1 cellular context compared by ENCODE assay signal in genomic region chr1:169680377-169681019, GRCh38.
TF ChIP-seq lines count a peak whose summit lies in the region.

No MANE protein-coding gene starts in this region.

TF ChIP-seq in GM12878, 131 proteins besides CTCF, POLR2A, EP300 and RAD21 (continues in another document):
- TF ChIP-seq NR2F1 (conservative IDR thresholded peaks at IDR 0.05) (no peak), CHD2 (IDR thresholded peaks at IDR 0.05; ENCODE audit: borderline replicate concordance, low read depth, low read length) (no peak), NFIC (IDR thresholded peaks at IDR 0.05; ENCODE audit: low read depth, low read length) (0 out of 2 replicates have a peak, but pooled peaks have one; percentile 20), POLR2AphosphoS2 (IDR thresholded peaks at IDR 0.05; ENCODE audit: low read depth, low read length) (no peak), FOXM1 (IDR thresholded peaks at IDR 0.05; ENCODE audit: low read depth, low read length) (no peak), WRNIP1 (IDR thresholded peaks at IDR 0.05; ENCODE audit: borderline replicate concordance, low read depth, low read length) (no peak), HDAC2 (IDR thresholded peaks at IDR 0.05) (no peak), TBL1XR1 (IDR thresholded peaks at IDR 0.05; ENCODE audit: low read depth, low read length) (no peak), BRCA1 (IDR thresholded peaks at IDR 0.05; ENCODE audit: low read depth, low read length) (no peak), ATF3 (IDR thresholded peaks at IDR 0.05; ENCODE audit: borderline replicate concordance, extremely low read depth, low read depth, low read length) (no peak), SPI1 (IDR thresholded peaks at IDR 0.05; ENCODE audit: borderline replicate concordance, insufficient read depth, low read depth, low read length) (no peak), ATF7 (IDR thresholded peaks at IDR 0.05; ENCODE audit: low read depth) (0 out of 2 replicates have a peak, but pooled peaks have one; percentile 13), ZNF24 (IDR thresholded peaks at IDR 0.05) (no peak), EED (IDR thresholded peaks at IDR 0.05; ENCODE audit: low read depth) (no peak), RELB (IDR thresholded peaks at IDR 0.05; ENCODE audit: low read depth) (peak; percentile 67), ASH2L (IDR thresholded peaks at IDR 0.05; ENCODE audit: borderline replicate concordance, low read depth) (no peak), LARP7 (IDR thresholded peaks at IDR 0.05) (no peak), PAX5 (IDR thresholded peaks at IDR 0.05; ENCODE audit: borderline replicate concordance, low read depth, low read length) (0 out of 2 replicates have a peak, but pooled peaks have one; percentile 7), JUNB (IDR thresholded peaks at IDR 0.05) (peak; percentile 62), ELK1 (IDR thresholded peaks at IDR 0.05; ENCODE audit: low read depth, low read length) (no peak), IKZF2 (IDR thresholded peaks at IDR 0.05) (peak in 1 of 2 experiments; percentile 11; a peak in 2 of 4 replicates), USF2 (IDR thresholded peaks at IDR 0.05; ENCODE audit: borderline replicate concordance, low read depth, low read length) (no peak), MLLT1 (IDR thresholded peaks at IDR 0.05) (no peak), NKRF (conservative IDR thresholded peaks at IDR 0.05) (no peak), SIX5 (IDR thresholded peaks at IDR 0.05; ENCODE audit: low read depth, low read length, severe bottlenecking) (peak; percentile 11), BMI1 (IDR thresholded peaks at IDR 0.05; ENCODE audit: borderline replicate concordance) (no peak), CEBPZ (IDR thresholded peaks at IDR 0.05; ENCODE audit: low read depth, low read length) (no peak), YBX1 (IDR thresholded peaks at IDR 0.05) (no peak), PBX3 (IDR thresholded peaks at IDR 0.05; ENCODE audit: insufficient replicate concordance, low read depth, low read length) (no peak), MAX (IDR thresholded peaks at IDR 0.05; ENCODE audit: low read depth, low read length) (no peak), SMC3 (IDR thresholded peaks at IDR 0.05; ENCODE audit: borderline replicate concordance, low read length) (no peak), HSF1 (IDR thresholded peaks at IDR 0.05; ENCODE audit: low read depth, low read length) (no peak), NR2C1 (IDR thresholded peaks at IDR 0.05) (no peak), SREBF1 (IDR thresholded peaks at IDR 0.05; ENCODE audit: low read length) (no peak), RUNX3 (IDR thresholded peaks at IDR 0.05; ENCODE audit: low read length) (peak; percentile 32; the same call in 1 of the 2 replicates), MXI1 (IDR thresholded peaks at IDR 0.05; ENCODE audit: low read depth, low read length) (no peak), GATAD2B (conservative IDR thresholded peaks at IDR 0.05; ENCODE audit: low read depth) (no peak), NRF1 (conservative IDR thresholded peaks at IDR 0.05; ENCODE audit: low read depth, low read length) (no peak), ZNF274 (IDR thresholded peaks at IDR 0.05; ENCODE audit: insufficient read depth, insufficient read length) (no peak), IKZF1 (conservative IDR thresholded peaks at IDR 0.05) (0 out of 2 replicates have a peak, but pooled peaks have one; percentile 31), ZNF687 (IDR thresholded peaks at IDR 0.05) (no peak), CREB1 (IDR thresholded peaks at IDR 0.05; ENCODE audit: low read depth) (no peak), NBN (IDR thresholded peaks at IDR 0.05) (no peak), RAD51 (IDR thresholded peaks at IDR 0.05) (no peak), MYC (IDR thresholded peaks at IDR 0.05; ENCODE audit: insufficient read depth, insufficient read length, insufficient replicate concordance, low read length, severe bottlenecking) (no peak), CBX3 (IDR thresholded peaks at IDR 0.05; ENCODE audit: borderline replicate concordance, low read depth) (no peak), MTA2 (IDR thresholded peaks at IDR 0.05; ENCODE audit: low read depth) (no peak), TCF3 (IDR thresholded peaks at IDR 0.05; ENCODE audit: borderline replicate concordance, insufficient read depth, low read depth, low read length) (no peak), ZSCAN29 (IDR thresholded peaks at IDR 0.05) (no peak), TCF7 (IDR thresholded peaks at IDR 0.05; ENCODE audit: borderline replicate concordance) (no peak)
